ENCODE assay signal across 15 cellular contexts in the genomic region with DNA sequence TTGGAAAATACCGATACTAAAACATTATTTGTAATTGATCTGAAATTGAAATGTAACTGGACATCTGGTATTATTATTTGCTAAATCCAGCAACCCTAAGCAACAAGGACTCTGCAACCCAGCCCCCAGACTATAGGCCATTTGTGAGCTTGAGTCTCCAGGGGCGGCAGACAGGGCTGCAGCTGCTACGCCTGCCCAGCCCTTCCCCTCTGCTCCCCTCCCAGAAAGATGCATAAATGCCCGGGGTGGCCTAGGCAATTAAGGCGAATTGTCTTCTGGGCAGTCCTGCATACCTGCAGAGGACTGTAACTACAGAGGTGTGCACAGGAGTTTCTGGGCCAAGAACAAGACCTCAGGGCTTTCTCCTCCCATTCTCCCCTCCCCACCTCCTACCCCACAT. TPM values are rescaled to one million over a fixed set of nuclear protein-coding genes. Genes with fewer than 3 reads are reported as not detected.
DNase-seq lines count a peak whose midpoint lies in the region; ATAC-seq and TF ChIP-seq lines count a peak whose summit lies in the region.
"Had no signal": no experiment of that assay in that cellular context is flagged by ENCODE, and none has a peak within 500 bp of the region (broad histone marks: within the 10 kb centered on the region; RNA-seq: fewer than 3 reads in every experiment).

No MANE protein-coding gene starts in this region.

- ATAC-seq in effector memory CD8-positive, alpha-beta T cell (replicated peaks): no peak
- ATAC-seq in left cardiac atrium: no peak

- H3K4me1 ChIP-seq in OCI-LY7 (ENCODE audit: insufficient read depth, low read length, poor library complexity, severe bottlenecking): peaks cover 48% of the 10 kb centered on the region

- no peaks in the 10 kb centered on the region for H3K36me3 Mint-ChIP-seq in T-helper 1 cell treated with Interleukin-12 subunit alpha and Interleukin-12 subunit beta and Interleukin-4 antibody, amounts not matched to agents 30 μg/mL and 1 μg/mL, for 36 hours (ENCODE audit: low read depth)
- peaks cover 11% of the 10 kb centered on the region for H3K36me3 Mint-ChIP-seq in effector memory CD8-positive, alpha-beta T cell (ENCODE audit: insufficient read depth)

- H3K4me3 ChIP-seq in OCI-LY7 (ENCODE audit: low read depth, low read length, poor library complexity, severe bottlenecking): no peak overlapping the region

- H3K9me2 ChIP-seq in OCI-LY7 (ENCODE audit: insufficient read depth, low read length): no peaks in the 10 kb centered on the region

- intact Hi-C loops in OCI-LY7 (cut with micrococcal nuclease; ENCODE audit: unreplicated experiment): loop anchor here (5.0 kb wide), 1 partner anchor 593 kb away; a partner anchor contains a TSS
- intact Hi-C loops in posterior vena cava (cut with DNase I): no loop called here
- intact Hi-C loops in left cardiac atrium (cut with DNase I): no loop called here

- no peaks in the 10 kb centered on the region for H3K27me3 Mint-ChIP-seq in T-helper 1 cell treated with Interleukin-12 subunit alpha and Interleukin-12 subunit beta and Interleukin-4 antibody, amounts not matched to agents 30 μg/mL and 1 μg/mL, for 36 hours (ENCODE audit: low read depth)
- H3K27me3 Mint-ChIP-seq in effector memory CD8-positive, alpha-beta T cell: no peaks in the 10 kb centered on the region

- POLR2A ChIA-PET in OCI-LY7 (lab: Charles Lee): interaction anchor here (0.6 to 4.4 kb wide), 12 partner anchors 11 to 509 kb away, joined by 3 to 51 read pairs (median 4); a partner anchor contains a TSS

- H4K20me1 ChIP-seq in OCI-LY7 (ENCODE audit: insufficient read depth, low read length): no peaks in the 10 kb centered on the region

- no peak for TF ChIP-seq CTCF in OCI-LY7 (conservative IDR thresholded peaks at IDR 0.05; ENCODE audit: low read length)

- peaks cover 47% of the 10 kb centered on the region for H3K4me1 Mint-ChIP-seq in T-helper 1 cell treated with Interleukin-12 subunit alpha and Interleukin-12 subunit beta and Interleukin-4 antibody, amounts not matched to agents 30 μg/mL and 1 μg/mL, for 36 hours (ENCODE audit: low read depth)
- peaks cover 37 to 49% of the 10 kb centered on the region in 2 donors for H3K4me1 Mint-ChIP-seq in effector memory CD8-positive, alpha-beta T cell (ENCODE audit: low read depth in 2 of 2)

- no peaks in the 10 kb centered on the region for H3K9me3 ChIP-seq in OCI-LY7 (ENCODE audit: low read length)

- H3K79me2 ChIP-seq in OCI-LY7 (ENCODE audit: insufficient read depth, low read depth, low read length): no peaks in the 10 kb centered on the region

- H3K27ac ChIP-seq in OCI-LY7 (ENCODE audit: low read depth, low read length, poor library complexity, severe bottlenecking): no peak overlapping the region

- H3K9me3 Mint-ChIP-seq in T-helper 1 cell treated with Interleukin-12 subunit alpha and Interleukin-12 subunit beta and Interleukin-4 antibody, amounts not matched to agents 30 μg/mL and 1 μg/mL, for 36 hours: peaks cover 6% of the 10 kb centered on the region
- H3K9me3 Mint-ChIP-seq in effector memory CD8-positive, alpha-beta T cell: no peaks in the 10 kb centered on the region

- H2AFZ ChIP-seq in OCI-LY7 (ENCODE audit: low read length): no peak overlapping the region

- BruUV-seq in OCI-LY7 (replicated peaks; lab: Mats Ljungman, UMichigan): no TSS peak

- H3K27ac Mint-ChIP-seq in T-helper 1 cell treated with Interleukin-12 subunit alpha and Interleukin-12 subunit beta and Interleukin-4 antibody, amounts not matched to agents 30 μg/mL and 1 μg/mL, for 36 hours: peak overlapping the region; percentile 98
- H3K27ac Mint-ChIP-seq in effector memory CD8-positive, alpha-beta T cell: peak overlapping the region; percentile 97 to 99

- peak overlapping the region; percentile 98 for H3K4me2 ChIP-seq in OCI-LY7 (ENCODE audit: low read length)

- H3K36me3 ChIP-seq in OCI-LY7 (ENCODE audit: insufficient read depth, low read length): no peaks in the 10 kb centered on the region

- H3K4me3 Mint-ChIP-seq in T-helper 1 cell treated with Interleukin-12 subunit alpha and Interleukin-12 subunit beta and Interleukin-4 antibody, amounts not matched to agents 30 μg/mL and 1 μg/mL, for 36 hours: peak overlapping the region; percentile 90
- peak overlapping the region; percentile 92 to 93 for H3K4me3 Mint-ChIP-seq in effector memory CD8-positive, alpha-beta T cell

- CTCF ChIA-PET in OCI-LY7 (lab: Charles Lee; ENCODE audit: unreplicated experiment): interaction anchor here (0.6 to 2.1 kb wide), 5 partner anchors 12 to 489 kb away, joined by 3 to 8 read pairs (median 5); no protein-coding TSS in a partner anchor

- DNase-seq in T-helper 1 cell (no peak), OCI-LY7 (ENCODE audit: low spot score) (no peak), posterior vena cava (ENCODE audit: low spot score) (peak; percentile 59), NCI-H82 treated with DMSO at 0.1 percent for 48 hours (lab: John Stamatoyannopoulos, UW; ENCODE audit: unreplicated experiment) (no peak), left cardiac atrium (no peak), CD1c-positive myeloid dendritic cell (ENCODE audit: extremely low spot score) (no peak)
- DNase-seq in effector memory CD8-positive, alpha-beta T cell: no peak
- DNase-seq: 8988T; HCEC 1CT; MV-4-11; NCI-H774; stimulated activated CD4-positive, alpha-beta T cell treated with anti-CD3 and anti-CD28 coated beads, Interleukin-12 subunit alpha, Interleukin-12 subunit beta, amount 100 ng/mL, for 4 hours; substantia nigra; T-helper 9 cell had no signal

RNA-seq across cellular contexts. Expression of a gene that starts 41.2 kb away (rescaled TPM):
- total RNA-seq in OCI-LY7 (2014; rRNA removed; shearing (Covaris generic)): 110 and 117 TPM in 2 replicates
- 288 and 297 TPM in 2 replicates for total RNA-seq in OCI-LY7 (2022)
- 10 to 100 TPM; 52.4 to 61.3 TPM for total RNA-seq in posterior vena cava
- total RNA-seq in left cardiac atrium: 10 to 100 TPM; 18.2 to 21.1 TPM
